Comparison of ENCODE assay signal across 15 cellular contexts in the genomic region with DNA sequence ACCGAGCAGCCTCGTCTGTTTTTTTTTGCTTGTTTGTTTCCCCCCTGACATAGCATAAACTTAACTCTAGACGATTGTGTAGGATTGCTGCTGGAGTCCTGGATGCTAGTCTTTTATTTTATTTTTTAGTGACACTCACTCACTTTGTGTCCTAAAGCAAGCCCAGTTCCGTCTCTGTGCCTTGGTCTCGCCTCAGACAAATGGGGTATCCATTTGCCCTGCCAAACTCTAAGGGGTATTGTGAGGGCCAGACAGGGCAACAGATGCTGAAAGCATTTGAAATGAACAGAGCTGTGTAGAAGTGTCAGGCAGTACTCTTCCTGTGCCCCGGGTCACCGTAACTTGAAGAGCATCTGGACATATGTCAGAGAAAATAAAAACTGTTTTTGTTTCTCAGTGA. TPM values are rescaled to one million over a fixed set of nuclear protein-coding genes. Genes with fewer than 3 reads are reported as not detected.
A peak's percentile ranks its signal among the peaks of the same experiment; 100 is the strongest.
DNase-seq lines count a peak whose midpoint lies in the region; ATAC-seq and TF ChIP-seq lines count a peak whose summit lies in the region.
"Had no signal": no experiment of that assay in that cellular context is flagged by ENCODE, and none has a peak within 500 bp of the region (broad histone marks: within the 10 kb centered on the region; RNA-seq: fewer than 3 reads in every experiment).

No MANE protein-coding gene starts in this region.

- H3K9ac ChIP-seq in HCT116 (ENCODE audit: low read length), result no peak overlapping the region

- TF ChIP-seq POLR2A in HCT116 (IDR thresholded peaks at IDR 0.05; ENCODE audit: borderline replicate concordance, extremely low read depth, insufficient read depth, insufficient read length) (no peak), adrenal gland (IDR thresholded peaks at IDR 0.05) (no peak), thyroid gland (IDR thresholded peaks at IDR 0.05) (no peak)

- H3K79me2 ChIP-seq in HCT116 (ENCODE audit: insufficient read depth, low read length), result no peaks in the 10 kb centered on the region

- no peak overlapping the region for H3K4me3 Mint-ChIP-seq in progenitor cell of endocrine pancreas (ENCODE audit: low read depth)
- H3K4me3 Mint-ChIP-seq: memory B cell, neural crest cell had no signal

- H3K27ac ChIP-seq in HCT116 (ENCODE audit: low read depth, low read length) (no peak overlapping the region), adrenal gland (peak overlapping the region in 3 of 5 donors; percentile 34 to 75 (median 48)), left lung (peak overlapping the region; percentile 79 to 81), thyroid gland (peak overlapping the region; percentile 78 to 93 (median 93))

- no TSS peak for BruUV-seq in HCT116 (replicated peaks; lab: Mats Ljungman, UMichigan)

- peak overlapping the region; percentile 78 for H2AFZ ChIP-seq in HCT116 (ENCODE audit: low read depth, low read length, poor library complexity, severe bottlenecking)

- CTCF ChIA-PET in HCT116 (lab: Charles Lee), result interaction anchor here (1.4 to 2.6 kb wide), 3 partner anchors 112 to 202 kb away, joined by 3 to 29 read pairs (median 5); partner anchors contain the start of gene USP47

- no peaks in the 10 kb centered on the region for H3K4me1 Mint-ChIP-seq in progenitor cell of endocrine pancreas (ENCODE audit: low read depth)
- H3K4me1 Mint-ChIP-seq: memory B cell had no signal

- H4K20me1 ChIP-seq in HCT116 (ENCODE audit: insufficient read depth), result no peaks in the 10 kb centered on the region

- H3K9me3 Mint-ChIP-seq in progenitor cell of endocrine pancreas (ENCODE audit: low read depth), result peaks cover 6% of the 10 kb centered on the region
- H3K9me3 Mint-ChIP-seq: activated T-helper 2 cell treated with anti-CD3 and anti-CD28 coated beads, Interferon-gamma antibody, Interleukin-2, Interleukin-4, amounts not matched to agents 10 μg/mL and 5 μg/mL and 100 μg/mL, durations not matched to agents 14 hours and 24 hours and 36 hours; memory B cell; neural crest cell had no signal

- POLR2A ChIA-PET in HCT116 (lab: Charles Lee), result no interaction called here

- no peaks in the 10 kb centered on the region for H3K9me2 ChIP-seq in HCT116 (ENCODE audit: insufficient read depth)

- TF ChIP-seq RAD21 in HCT116 (IDR thresholded peaks at IDR 0.05; ENCODE audit: low read depth), result no peak

- in situ Hi-C loops in GM13976 (cut with MboI; ENCODE audit: low sequenced_read_pairs, unreplicated experiment), result loop anchor here (10.0 kb wide), 2 partner anchors 238 to 242 kb away; no protein-coding TSS in a partner anchor

- no peak overlapping the region for H3K4me3 ChIP-seq in HCT116 (replicated peaks in 1 of 2; ENCODE audit: low read depth in 1 of 2, low read length in 2 of 2)
- no peak overlapping the region for H3K4me3 ChIP-seq in adrenal gland
- no peak overlapping the region for H3K4me3 ChIP-seq in left lung
- no peak overlapping the region for H3K4me3 ChIP-seq in thyroid gland (replicated peaks in 1 of 3)
- H3K4me3 ChIP-seq: HAP-1, right lobe of liver had no signal

- 88 to 92% (median 89%) methylated on average over 7 of the region's 7 CpGs for WGBS in adrenal gland, 4 donors
- 90 to 92% methylated on average over 7 of the region's 7 CpGs for WGBS in thyroid gland, 2 donors

- ATAC-seq in HCT116 (no peak), left lung (no peak)

- H3K27me3 Mint-ChIP-seq in progenitor cell of endocrine pancreas, result no peaks in the 10 kb centered on the region

- H3K4me1 ChIP-seq in HCT116 (ENCODE audit: control insufficient read depth in 1 of 2, insufficient read depth in 2 of 2, low read length in 2 of 2) (peaks cover 8 to 45% of the 10 kb centered on the region in 2 experiments; a peak in 2 of 4 replicates), adrenal gland (replicated peaks in 1 of 2) (peaks cover 7 to 13% of the 10 kb centered on the region in 2 donors), left lung (peaks cover 0 to 43% of the 10 kb centered on the region in 2 donors), thyroid gland (peaks cover 14 to 26% of the 10 kb centered on the region in 2 donors)
- H3K4me1 ChIP-seq: HAP-1, right lobe of liver had no signal

- RAD21 ChIA-PET in HCT116 (lab: Charles Lee; ENCODE audit: low non-redundant PET in 1 of 2, low total read pairs in 2 of 2, uncharacterized antibody in 2 of 2, unreplicated experiment in 2 of 2), result no interaction called here

- H3K27ac Mint-ChIP-seq in progenitor cell of endocrine pancreas, result no peak overlapping the region
- H3K27ac Mint-ChIP-seq: activated T-helper 2 cell treated with anti-CD3 and anti-CD28 coated beads, Interferon-gamma antibody, Interleukin-2, Interleukin-4, amounts not matched to agents 10 μg/mL and 5 μg/mL and 100 μg/mL, durations not matched to agents 14 hours and 24 hours and 36 hours; memory B cell had no signal

- no peaks in the 10 kb centered on the region for H3K36me3 Mint-ChIP-seq in progenitor cell of endocrine pancreas (ENCODE audit: insufficient read depth)
- H3K36me3 Mint-ChIP-seq: memory B cell had no signal

- no peaks in the 10 kb centered on the region; a peak in 1 of 4 replicates for H3K36me3 ChIP-seq in HCT116 (ENCODE audit: control insufficient read depth in 1 of 2, insufficient read depth in 2 of 2, low read length in 2 of 2)
- no peaks in the 10 kb centered on the region for H3K36me3 ChIP-seq in adrenal gland (replicated peaks in 1 of 2)
- H3K36me3 ChIP-seq in left lung, result no peaks in the 10 kb centered on the region
- H3K36me3 ChIP-seq in thyroid gland, result no peaks in the 10 kb centered on the region
- H3K36me3 ChIP-seq: HAP-1, right lobe of liver had no signal

- intact Hi-C loops in HCT116 (cut with micrococcal nuclease), result loop anchor here (5.0 kb wide), 4 partner anchors 56 to 1111 kb away; no protein-coding TSS in a partner anchor
- intact Hi-C loops in adrenal gland (cut with DNase I), result loop anchor here (5.0 to 10.0 kb wide), 4 partner anchors 108 to 258 kb away; no protein-coding TSS in a partner anchor
- intact Hi-C loops in left lung (cut with DNase I), result loop anchor here in 1 of 2 donors (5.0 to 10.0 kb wide), 2 partner anchors 111 to 248 kb away; no protein-coding TSS in a partner anchor
- intact Hi-C loops in thyroid gland (cut with DNase I), result loop anchor here (10.0 kb wide), 2 partner anchors 108 to 248 kb away; no protein-coding TSS in a partner anchor

- H3K9me3 ChIP-seq in HCT116 (ENCODE audit: control insufficient read depth in 1 of 2, insufficient read depth in 1 of 2, low read depth in 1 of 2, low read length in 2 of 2) (no peaks in the 10 kb centered on the region), adrenal gland (replicated peaks in 1 of 3) (no peaks in the 10 kb centered on the region), left lung (no peaks in the 10 kb centered on the region), thyroid gland (no peaks in the 10 kb centered on the region)
- H3K9me3 ChIP-seq: HAP-1, right lobe of liver had no signal

- DNase-seq in HCT116 (ENCODE audit: low read depth, low spot score) (no peak), adrenal gland (no peak), left lung (no peak), thyroid gland (no peak), GM13976 (ENCODE audit: low spot score) (no peak), progenitor cell of endocrine pancreas (ENCODE audit: low spot score, unreplicated experiment) (no peak), OCI-M1 (lab: John Stamatoyannopoulos, UW) (no peak)
- DNase-seq: MV-4-11, NCI-H82, T-helper 1 cell had no signal

- no peaks in the 10 kb centered on the region for H3K27me3 ChIP-seq in HCT116 (ENCODE audit: insufficient read depth, low read length)
- no peaks in the 10 kb centered on the region for H3K27me3 ChIP-seq in adrenal gland
- H3K27me3 ChIP-seq in left lung, result no peaks in the 10 kb centered on the region
- H3K27me3 ChIP-seq in thyroid gland, result no peaks in the 10 kb centered on the region
- H3K27me3 ChIP-seq: right lobe of liver had no signal

- TF ChIP-seq CTCF in HCT116 (IDR thresholded peaks at IDR 0.05 in 2 of 3, conservative IDR thresholded peaks at IDR 0.05 in 1 of 3; ENCODE audit: borderline replicate concordance in 1 of 3, insufficient read depth in 1 of 3, low read depth in 2 of 3, low read length in 2 of 3), result no peak
- TF ChIP-seq CTCF in adrenal gland (IDR thresholded peaks at IDR 0.05), result no peak
- no peak for TF ChIP-seq CTCF in left lung (IDR thresholded peaks at IDR 0.05)
- TF ChIP-seq CTCF in thyroid gland (IDR thresholded peaks at IDR 0.05), result no peak
- TF ChIP-seq CTCF in GM13976 (IDR thresholded peaks at IDR 0.05; ENCODE audit: borderline replicate concordance, control extremely low read depth, extremely low read depth, insufficient read depth, missing control alignments), result no peak
- TF ChIP-seq CTCF in progenitor cell of endocrine pancreas (IDR thresholded peaks at IDR 0.05; ENCODE audit: unreplicated experiment), result no peak

- no peak overlapping the region for H3K4me2 ChIP-seq in HCT116 (ENCODE audit: low read length)

TF ChIP-seq in HCT116, 20 proteins besides CTCF, POLR2A, EP300 and RAD21 (continues in another document):
- TF ChIP-seq EZH2phosphoT487 (IDR thresholded peaks at IDR 0.05; ENCODE audit: borderline replicate concordance), result no peak
- TF ChIP-seq, protein P1, sequence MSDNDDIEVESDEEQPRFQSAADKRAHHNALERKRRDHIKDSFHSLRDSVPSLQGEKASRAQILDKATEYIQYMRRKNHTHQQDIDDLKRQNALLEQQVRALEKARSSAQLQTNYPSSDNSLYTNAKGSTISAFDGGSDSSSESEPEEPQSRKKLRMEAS (IDR thresholded peaks at IDR 0.05), result no peak
- no peak for TF ChIP-seq SIN3A (IDR thresholded peaks at IDR 0.05; ENCODE audit: low read depth)
- TF ChIP-seq EGR1 (IDR thresholded peaks at IDR 0.05; ENCODE audit: low read depth), result no peak
- no peak for TF ChIP-seq YY1 (IDR thresholded peaks at IDR 0.05; ENCODE audit: extremely low read depth, insufficient replicate concordance, low read depth, low read length)
- no peak for TF ChIP-seq ATF3 (IDR thresholded peaks at IDR 0.05)
- no peak for TF ChIP-seq JUND (IDR thresholded peaks at IDR 0.05)
- TF ChIP-seq SRF (IDR thresholded peaks at IDR 0.05; ENCODE audit: low read depth), result no peak

RNA-seq across cellular contexts. Expression of gene DKK3, which starts 34.8 kb away (rescaled TPM):
- total RNA-seq in HCT116 (2021; ENCODE audit: unreplicated experiment), result 0.49 TPM
- polyA plus RNA-seq in HCT116 (2012), result 0.20 TPM in 1 of 2 replicates, not detected in the other
- 100 to 1,000 TPM in 5 of 8 donors, 10 to 100 TPM in 3; 57.9 to 330 (median 113) TPM for total RNA-seq in adrenal gland
- 100 to 1,000 TPM in 1 of 3 donors, 10 to 100 TPM in 2; 73.6 to 175 (median 74.6) TPM for polyA plus RNA-seq in adrenal gland
- total RNA-seq in left lung, result 100 to 1,000 TPM; 122 to 156 TPM
- total RNA-seq in thyroid gland, result 10 to 100 TPM; 15.1 to 72.0 (median 27.3) TPM
- 66.3 and 75.2 TPM in 2 replicates for total RNA-seq in progenitor cell of endocrine pancreas
- total RNA-seq: activated T-helper 2 cell treated with anti-CD3 and anti-CD28 coated beads, Interferon-gamma antibody, Interleukin-2, Interleukin-4, amounts not matched to agents 10 μg/mL and 5 μg/mL and 100 μg/mL, durations not matched to agents 14 hours and 24 hours and 36 hours had no signal

Comparison
In these comparisons a context has a peak if more than half of its experiments do, and no peak if none do; other contexts are left out.
1. RNA of gene DKK3, which starts 34.8 kb away (total RNA-seq): 122 to 156 TPM in left lung, 57.9 to 330 TPM in adrenal gland, 66.3 to 75.2 TPM in progenitor cell of endocrine pancreas and 15.1 to 72.0 TPM in thyroid gland; 0.49 TPM in HCT116 (single experiment); every median in the first group is over 10 times any median in the second.